In the genomic region with DNA sequence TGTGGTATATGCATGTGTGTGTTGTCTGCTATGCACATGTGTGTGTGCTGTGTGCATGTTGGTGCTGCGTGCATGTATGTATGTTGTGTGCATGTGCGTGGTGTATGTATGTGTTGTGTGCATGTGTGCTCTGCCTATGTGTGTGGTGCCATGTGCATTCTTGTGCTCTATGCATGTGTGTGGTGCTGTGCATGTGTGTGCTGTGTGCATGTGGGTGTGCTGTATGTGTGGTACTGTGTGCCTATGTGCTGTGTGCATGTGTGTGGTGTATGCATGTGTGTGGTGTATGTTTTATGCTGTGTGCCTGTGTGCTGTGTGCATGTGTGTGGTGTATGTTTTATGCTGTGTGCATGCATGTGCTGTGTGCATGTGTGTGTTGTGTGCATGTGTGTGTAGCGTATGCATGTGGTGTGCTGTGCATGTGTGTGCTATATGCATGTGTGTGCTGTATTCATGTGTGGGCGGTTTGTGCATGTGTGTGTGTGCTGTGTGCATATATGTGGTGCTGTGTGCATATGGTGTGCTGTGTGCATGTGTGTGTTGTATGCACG, we compare ENCODE assay signal across 3 cellular contexts.
TF ChIP-seq lines count a peak whose summit lies in the region.

No MANE protein-coding gene starts in this region.

TF ChIP-seq in GM12891, 5 proteins besides CTCF, POLR2A, EP300 and RAD21:
- TF ChIP-seq SPI1 (IDR thresholded peaks at IDR 0.05; ENCODE audit: low read depth, low read length) (no peak), POU2F2 (IDR thresholded peaks at IDR 0.05; ENCODE audit: low read depth, low read length) (no peak), TAF1 (IDR thresholded peaks at IDR 0.05; ENCODE audit: low read depth, low read length) (no peak), POLR2AphosphoS5 (IDR thresholded peaks at IDR 0.05; ENCODE audit: low read depth, low read length) (no peak)

TF ChIP-seq in IMR-90, 13 proteins besides CTCF, POLR2A, EP300 and RAD21:
- TF ChIP-seq MXI1 (IDR thresholded peaks at IDR 0.05; ENCODE audit: borderline replicate concordance, low read depth, low read length) (no peak), BHLHE40 (IDR thresholded peaks at IDR 0.05; ENCODE audit: low read depth, low read length) (no peak), NFE2L2 (IDR thresholded peaks at IDR 0.05; ENCODE audit: low read depth, low read length) (no peak), FOS (IDR thresholded peaks at IDR 0.05; ENCODE audit: low read depth, low read length) (no peak), MAZ (IDR thresholded peaks at IDR 0.05; ENCODE audit: borderline replicate concordance, low read depth, low read length) (no peak), RFX5 (IDR thresholded peaks at IDR 0.05; ENCODE audit: low read depth, low read length) (no peak), RCOR1 (IDR thresholded peaks at IDR 0.05; ENCODE audit: insufficient replicate concordance, low read length) (no peak), SMC3 (IDR thresholded peaks at IDR 0.05; ENCODE audit: low read depth, low read length) (no peak), CEBPB (IDR thresholded peaks at IDR 0.05; ENCODE audit: low read depth, low read length) (no peak), CHD1 (IDR thresholded peaks at IDR 0.05; ENCODE audit: low read depth, low read length) (no peak), MAFK (IDR thresholded peaks at IDR 0.05; ENCODE audit: low read depth, low read length) (no peak)
- TF ChIP-seq, protein P1, sequence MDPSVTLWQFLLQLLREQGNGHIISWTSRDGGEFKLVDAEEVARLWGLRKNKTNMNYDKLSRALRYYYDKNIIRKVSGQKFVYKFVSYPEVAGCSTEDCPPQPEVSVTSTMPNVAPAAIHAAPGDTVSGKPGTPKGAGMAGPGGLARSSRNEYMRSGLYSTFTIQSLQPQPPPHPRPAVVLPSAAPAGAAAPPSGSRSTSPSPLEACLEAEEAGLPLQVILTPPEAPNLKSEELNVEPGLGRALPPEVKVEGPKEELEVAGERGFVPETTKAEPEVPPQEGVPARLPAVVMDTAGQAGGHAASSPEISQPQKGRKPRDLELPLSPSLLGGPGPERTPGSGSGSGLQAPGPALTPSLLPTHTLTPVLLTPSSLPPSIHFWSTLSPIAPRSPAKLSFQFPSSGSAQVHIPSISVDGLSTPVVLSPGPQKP (IDR thresholded peaks at IDR 0.05; ENCODE audit: borderline replicate concordance, low read depth, low read length), result no peak
- TF ChIP-seq, protein P2, sequence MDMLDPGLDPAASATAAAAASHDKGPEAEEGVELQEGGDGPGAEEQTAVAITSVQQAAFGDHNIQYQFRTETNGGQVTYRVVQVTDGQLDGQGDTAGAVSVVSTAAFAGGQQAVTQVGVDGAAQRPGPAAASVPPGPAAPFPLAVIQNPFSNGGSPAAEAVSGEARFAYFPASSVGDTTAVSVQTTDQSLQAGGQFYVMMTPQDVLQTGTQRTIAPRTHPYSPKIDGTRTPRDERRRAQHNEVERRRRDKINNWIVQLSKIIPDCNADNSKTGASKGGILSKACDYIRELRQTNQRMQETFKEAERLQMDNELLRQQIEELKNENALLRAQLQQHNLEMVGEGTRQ (IDR thresholded peaks at IDR 0.05; ENCODE audit: low read depth, low read length), result no peak

TF ChIP-seq in H1, 55 proteins besides CTCF, POLR2A, EP300 and RAD21:
- TF ChIP-seq, protein P3, sequence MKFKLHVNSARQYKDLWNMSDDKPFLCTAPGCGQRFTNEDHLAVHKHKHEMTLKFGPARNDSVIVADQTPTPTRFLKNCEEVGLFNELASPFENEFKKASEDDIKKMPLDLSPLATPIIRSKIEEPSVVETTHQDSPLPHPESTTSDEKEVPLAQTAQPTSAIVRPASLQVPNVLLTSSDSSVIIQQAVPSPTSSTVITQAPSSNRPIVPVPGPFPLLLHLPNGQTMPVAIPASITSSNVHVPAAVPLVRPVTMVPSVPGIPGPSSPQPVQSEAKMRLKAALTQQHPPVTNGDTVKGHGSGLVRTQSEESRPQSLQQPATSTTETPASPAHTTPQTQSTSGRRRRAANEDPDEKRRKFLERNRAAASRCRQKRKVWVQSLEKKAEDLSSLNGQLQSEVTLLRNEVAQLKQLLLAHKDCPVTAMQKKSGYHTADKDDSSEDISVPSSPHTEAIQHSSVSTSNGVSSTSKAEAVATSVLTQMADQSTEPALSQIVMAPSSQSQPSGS (IDR thresholded peaks at IDR 0.05; ENCODE audit: low read length), result no peak
- TF ChIP-seq BCL11A (IDR thresholded peaks at IDR 0.05; ENCODE audit: low read depth in 2 of 2, low read length in 2 of 2) (no peak), POU5F1 (IDR thresholded peaks at IDR 0.05; ENCODE audit: low read depth, low read length) (no peak), CTBP2 (IDR thresholded peaks at IDR 0.05; ENCODE audit: borderline replicate concordance, insufficient read depth, insufficient read length, low read length) (no peak), ASH2L (IDR thresholded peaks at IDR 0.05; ENCODE audit: low read length) (no peak), SIRT6 (IDR thresholded peaks at IDR 0.05; ENCODE audit: low read length) (no peak), RFX5 (IDR thresholded peaks at IDR 0.05; ENCODE audit: borderline replicate concordance, low read depth, low read length) (no peak), SP2 (IDR thresholded peaks at IDR 0.05; ENCODE audit: low read length) (no peak), MAFK (IDR thresholded peaks at IDR 0.05; ENCODE audit: low read depth, low read length) (no peak), TAF1 (IDR thresholded peaks at IDR 0.05; ENCODE audit: low read depth, low read length) (no peak)
- TF ChIP-seq, protein P4, sequence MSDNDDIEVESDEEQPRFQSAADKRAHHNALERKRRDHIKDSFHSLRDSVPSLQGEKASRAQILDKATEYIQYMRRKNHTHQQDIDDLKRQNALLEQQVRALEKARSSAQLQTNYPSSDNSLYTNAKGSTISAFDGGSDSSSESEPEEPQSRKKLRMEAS (IDR thresholded peaks at IDR 0.05), result no peak
TF ChIP-seq in H1: peak in this region for 0.
